In the genomic region with DNA sequence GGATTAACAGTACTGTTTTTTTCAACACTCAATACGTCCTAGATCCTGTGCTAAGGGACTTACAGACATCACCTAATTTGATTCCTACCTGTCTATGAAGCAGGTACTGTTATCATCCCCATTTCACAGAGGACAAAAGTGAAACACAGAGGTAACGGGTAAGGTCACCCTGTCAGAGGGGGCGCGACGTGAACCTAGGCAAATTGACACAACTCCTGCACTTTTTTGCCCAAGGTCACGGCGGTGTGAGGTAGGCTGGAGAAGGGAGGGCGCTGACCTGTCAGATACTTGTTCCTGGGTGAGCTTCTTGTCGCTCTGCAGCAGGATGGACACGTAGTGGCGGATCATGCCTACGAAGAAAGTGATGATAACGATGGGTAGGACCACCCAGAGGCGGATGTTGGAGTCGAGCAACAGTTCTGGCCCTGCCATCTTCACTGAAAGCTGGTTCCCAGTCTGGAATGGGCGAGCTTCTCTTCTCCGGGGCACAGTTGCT, we compare ENCODE assay signal across 8 cellular contexts. TPM values are rescaled to one million over a fixed set of nuclear protein-coding genes. Genes with fewer than 3 reads are reported as not detected.
DNase-seq lines count a peak whose midpoint lies in the region; ATAC-seq and TF ChIP-seq lines count a peak whose summit lies in the region.

No MANE protein-coding gene starts in this region.

- H3K4me1 ChIP-seq in Panc1 (ENCODE audit: control insufficient read depth, insufficient read depth, low read length), result peaks cover 11% of the 10 kb centered on the region
- H3K4me1 ChIP-seq in fibroblast of lung (ENCODE audit: control insufficient read depth, extremely low read depth, insufficient read depth, low read length), result peaks cover 11% of the 10 kb centered on the region
- H3K4me1 ChIP-seq in parathyroid adenoma, result no peaks in the 10 kb centered on the region

- POLR2A ChIA-PET in Panc1 (lab: Charles Lee), result no interaction called here

- H2AFZ ChIP-seq in fibroblast of lung (ENCODE audit: low read length) (peak overlapping the region; percentile 75), parathyroid adenoma (peak overlapping the region; percentile 74)

- H3K9me3 ChIP-seq in Panc1 (ENCODE audit: control insufficient read depth, insufficient read depth, low read depth, low read length), result no peaks in the 10 kb centered on the region
- no peaks in the 10 kb centered on the region for H3K9me3 ChIP-seq in fibroblast of lung (ENCODE audit: control insufficient read depth, insufficient read depth, low read depth, low read length)
- H3K9me3 ChIP-seq in parathyroid adenoma (ENCODE audit: control insufficient read depth, low read length), result no peaks in the 10 kb centered on the region

- CTCF ChIA-PET in Panc1 (lab: Charles Lee), result interaction anchor here (0.7 kb wide), 1 partner anchor 1927 kb away, joined by 6 read pairs; no protein-coding TSS in a partner anchor

- H3K79me2 ChIP-seq in fibroblast of lung (ENCODE audit: control insufficient read depth, insufficient read depth, low read length) (peaks cover 38% of the 10 kb centered on the region), parathyroid adenoma (peaks cover 29% of the 10 kb centered on the region)

- no peaks in the 10 kb centered on the region for H4K20me1 ChIP-seq in fibroblast of lung (ENCODE audit: control insufficient read depth, extremely low read depth, insufficient read depth, low read length)

- H3K27ac ChIP-seq in Panc1 (ENCODE audit: low read length), result peak overlapping the region; percentile 81
- peak overlapping the region; percentile 80 for H3K27ac ChIP-seq in fibroblast of lung (ENCODE audit: insufficient read depth, low read length)
- peak overlapping the region; percentile 56 for H3K27ac ChIP-seq in parathyroid adenoma

- TSS peak; percentile 87 for BruUV-seq in Panc1 (replicated peaks; lab: Mats Ljungman, UMichigan)

- TF ChIP-seq CTCF in Panc1 (IDR thresholded peaks at IDR 0.05) (no peak), fibroblast of lung (conservative IDR thresholded peaks at IDR 0.05 in 1 of 2, IDR thresholded peaks at IDR 0.05 in 1 of 2; ENCODE audit: low read depth in 1 of 2, low read length in 2 of 2) (no peak), parathyroid adenoma (IDR thresholded peaks at IDR 0.05) (no peak)

- H3K4me2 ChIP-seq in fibroblast of lung (ENCODE audit: extremely low read depth, insufficient read depth, low read length), result peak overlapping the region; percentile 89
- peak overlapping the region; percentile 92 for H3K4me2 ChIP-seq in parathyroid adenoma (ENCODE audit: low read length)

- intact Hi-C loops in Panc1 (cut with micrococcal nuclease; ENCODE audit: unreplicated experiment), result no loop called here

- no peak for DNase-seq in Panc1 (ENCODE audit: low read depth, low spot score)
- DNase-seq in fibroblast of lung (ENCODE audit: low read depth in 2 of 2), result no peak
- DNase-seq in NK-92 (lab: John Stamatoyannopoulos, UW; ENCODE audit: unreplicated experiment), result no peak
- DNase-seq in SW 1271 (lab: John Stamatoyannopoulos, UW), result no peak
- no peak for DNase-seq in activated effector memory CD4-positive, alpha-beta T cell treated with anti-CD3 and anti-CD28 coated beads, Interleukin-2, amount 50 U/mL, for 16 hours

- H3K9ac ChIP-seq in fibroblast of lung (ENCODE audit: insufficient read depth, low read length), result peak overlapping the region; percentile 74
- peak overlapping the region; percentile 12 for H3K9ac ChIP-seq in parathyroid adenoma

- H3K27me3 ChIP-seq in Panc1 (ENCODE audit: control insufficient read depth, insufficient read depth, low read length), result no peaks in the 10 kb centered on the region
- no peaks in the 10 kb centered on the region for H3K27me3 ChIP-seq in fibroblast of lung (ENCODE audit: control insufficient read depth, insufficient read depth, low read length)
- no peaks in the 10 kb centered on the region for H3K27me3 ChIP-seq in parathyroid adenoma (ENCODE audit: control insufficient read depth, insufficient read depth, low read length)

- no peaks in the 10 kb centered on the region; the same call in 1 of the 2 replicates for H3K36me3 ChIP-seq in Panc1 (ENCODE audit: control insufficient read depth, insufficient read depth, low read length)
- no peaks in the 10 kb centered on the region for H3K36me3 ChIP-seq in fibroblast of lung (ENCODE audit: control insufficient read depth, insufficient read depth, low read length)
- H3K36me3 ChIP-seq in parathyroid adenoma (ENCODE audit: control insufficient read depth, insufficient read depth, low read length), result no peaks in the 10 kb centered on the region

- peak overlapping the region; percentile 91 to 96 for H3K4me3 ChIP-seq in Panc1 (ENCODE audit: low read depth in 2 of 2, low read length in 2 of 2)
- peak overlapping the region; percentile 74 to 100 (median 93) for H3K4me3 ChIP-seq in fibroblast of lung (replicated peaks in 1 of 4; ENCODE audit: control extremely low read depth in 1 of 4, insufficient read depth in 1 of 4, low read depth in 3 of 4, low read length in 4 of 4)
- peak overlapping the region; percentile 86 for H3K4me3 ChIP-seq in parathyroid adenoma (ENCODE audit: low read depth, low read length)

- ATAC-seq in GM18517 (IDR thresholded peaks at IDR 0.05; ENCODE audit: unreplicated experiment) (peak; percentile 34), HG02571 (IDR thresholded peaks at IDR 0.05; ENCODE audit: unreplicated experiment) (peak; percentile 25), Panc1 (peak; percentile 75)

- in situ Hi-C loops in Panc1 (cut with HindIII; ENCODE audit: low pct_unique_long_range_greater_than_20kb, low sequenced_read_pairs), result no loop called here

RNA-seq across cellular contexts. Expression of a gene that starts 0.4 kb away (rescaled TPM):
- 42.0 TPM for total RNA-seq in Panc1 (2021; ENCODE audit: unreplicated experiment)
- 51.9 TPM for polyA plus RNA-seq in Panc1 (2012; ENCODE audit: insufficient read length)
- total RNA-seq in fibroblast of lung, result 63.6 and 63.9 TPM in 2 replicates
- polyA plus RNA-seq in fibroblast of lung, result 139 and 149 TPM in 2 replicates
- polyA plus RNA-seq in fibroblast of lung (2012), result 76.9 and 96.1 TPM in 2 replicates
- polyA minus RNA-seq in fibroblast of lung (ENCODE audit: low replicate concordance), result 47.8 and 112 TPM in 2 replicates

RNA-seq across cellular contexts. Expression of a gene that starts 34.1 kb away (rescaled TPM):
- total RNA-seq in Panc1 (2021; ENCODE audit: unreplicated experiment) (1.1 TPM), fibroblast of lung (1.5 and 3.8 TPM in 2 replicates)
- 2.3 TPM for polyA plus RNA-seq in Panc1 (2012; ENCODE audit: insufficient read length)
- polyA plus RNA-seq in fibroblast of lung, result 3.1 and 4.5 TPM in 2 replicates
- 3.6 and 5.4 TPM in 2 replicates for polyA plus RNA-seq in fibroblast of lung (2012)
- 12.7 and 14.5 TPM in 2 replicates for polyA minus RNA-seq in fibroblast of lung (ENCODE audit: low replicate concordance)

RNA-seq across cellular contexts. Expression of a gene that starts 40.0 kb away (rescaled TPM):
- total RNA-seq in Panc1 (2021; ENCODE audit: unreplicated experiment) (20.0 TPM), fibroblast of lung (2.1 and 7.1 TPM in 2 replicates)
- polyA plus RNA-seq in Panc1 (2012; ENCODE audit: insufficient read length), result 7.3 TPM
- 9.7 and 25.5 TPM in 2 replicates for polyA plus RNA-seq in fibroblast of lung
- polyA plus RNA-seq in fibroblast of lung (2012), result 5.1 and 16.0 TPM in 2 replicates
- polyA minus RNA-seq in fibroblast of lung (ENCODE audit: low replicate concordance), result 7.5 and 9.9 TPM in 2 replicates

RNA-seq across cellular contexts. Expression of a gene that starts 52.6 kb away (rescaled TPM):
- total RNA-seq in Panc1 (2021; ENCODE audit: unreplicated experiment), result 15.4 TPM
- polyA plus RNA-seq in Panc1 (2012; ENCODE audit: insufficient read length), result 27.3 TPM
- total RNA-seq in fibroblast of lung, result 15.7 and 50.2 TPM in 2 replicates
- 23.8 and 24.2 TPM in 2 replicates for polyA plus RNA-seq in fibroblast of lung
- polyA plus RNA-seq in fibroblast of lung (2012), result 16.4 and 20.3 TPM in 2 replicates
- polyA minus RNA-seq in fibroblast of lung (ENCODE audit: low replicate concordance), result 27.8 and 36.3 TPM in 2 replicates

Comparison
In these comparisons a context has a peak if more than half of its experiments do, and no peak if none do; other contexts are left out.
1. ATAC-seq: peak in every context shown above with its lines; median percentile 75 in Panc1; 34 in GM18517; 25 in HG02571.